In genomic region chr10:92792661-92793060, GRCh38 we compare ENCODE assay signal across 8 cellular contexts.
"Had no signal": no experiment of that assay in that cellular context is flagged by ENCODE, and none has a peak within 500 bp of the region (broad histone marks: within the 10 kb centered on the region; RNA-seq: fewer than 3 reads in every experiment).

No MANE protein-coding gene starts in this region.

- FAIRE-seq: G401.6, GM12878, GM12891, GM12892, GM18507, GM19239 had no signal

- DNase-seq: GDM1, GF-D8 had no signal

- ATAC-seq: GM12878 had no signal

- H3K4me3 ChIP-seq: GM12878 had no signal
